1 cellular context compared by ENCODE assay signal in genomic region chr2:75710577-75711253, GRCh38.
TF ChIP-seq lines count a peak whose summit lies in the region.

Gene GCFC2 (minus strand): TSS chr2:75710915. CDS start chr2:75710855, 60 bp downstream.

TF ChIP-seq in HepG2, 621 proteins besides CTCF, POLR2A, EP300 and RAD21 (continued from another document and continues in another):
- TF ChIP-seq ZSCAN5A (CRISPR knock-in tag; IDR thresholded peaks at IDR 0.05; ENCODE audit: borderline replicate concordance) (peak; percentile 99), ZNF496 (CRISPR knock-in tag; IDR thresholded peaks at IDR 0.05; ENCODE audit: insufficient replicate concordance) (peak; percentile 83), ZNF44 (CRISPR knock-in tag; IDR thresholded peaks at IDR 0.05) (peak; percentile 91), CBX2 (IDR thresholded peaks at IDR 0.05; ENCODE audit: low read depth, low read length) (no peak), CBX2 (CRISPR knock-in tag; IDR thresholded peaks at IDR 0.05; ENCODE audit: low read depth) (no peak; the same call in none of the 2 replicates), NFIC (IDR thresholded peaks at IDR 0.05; ENCODE audit: low read length) (peak; percentile 65; the same call in 1 of the 2 replicates), BORCS8-MEF2B (CRISPR knock-in tag; IDR thresholded peaks at IDR 0.05) (peak; percentile 100), FUBP1 (CRISPR knock-in tag; IDR thresholded peaks at IDR 0.05; ENCODE audit: borderline replicate concordance) (no peak), TFAP4 (IDR thresholded peaks at IDR 0.05; ENCODE audit: borderline replicate concordance, low read depth) (no peak; the same call in 1 of the 2 replicates), ZMAT3 (CRISPR knock-in tag; conservative IDR thresholded peaks at IDR 0.05) (peak; percentile 100), THAP11 (CRISPR knock-in tag; IDR thresholded peaks at IDR 0.05) (peak; percentile 86), ZFP62 (CRISPR knock-in tag; IDR thresholded peaks at IDR 0.05) (0 out of 2 replicates have a peak, but pooled peaks have one; percentile 83), DZIP1 (CRISPR knock-in tag; IDR thresholded peaks at IDR 0.05) (peak; percentile 99), NFYC (CRISPR knock-in tag; IDR thresholded peaks at IDR 0.05) (peak; percentile 47), GMEB2 (CRISPR knock-in tag; IDR thresholded peaks at IDR 0.05; ENCODE audit: low read depth) (peak; percentile 15; the same call in 1 of the 2 replicates), ZNF614 (CRISPR knock-in tag; IDR thresholded peaks at IDR 0.05; ENCODE audit: borderline replicate concordance) (peak; percentile 92; the same call in 1 of the 2 replicates), ZNF616 (CRISPR knock-in tag; IDR thresholded peaks at IDR 0.05; ENCODE audit: low read depth) (peak; percentile 99), NR2F1 (CRISPR knock-in tag; IDR thresholded peaks at IDR 0.05) (no peak), ZFP41 (CRISPR knock-in tag; IDR thresholded peaks at IDR 0.05; ENCODE audit: borderline replicate concordance) (peak; percentile 100), KLF6 (CRISPR knock-in tag; IDR thresholded peaks at IDR 0.05) (peak; percentile 99), THAP9 (CRISPR knock-in tag; IDR thresholded peaks at IDR 0.05; ENCODE audit: borderline replicate concordance) (peak; percentile 95), RNF2 (conservative IDR thresholded peaks at IDR 0.05; ENCODE audit: low read depth) (peak; percentile 99), MAZ (IDR thresholded peaks at IDR 0.05; ENCODE audit: borderline replicate concordance, low read depth, low read length) (peak; percentile 77; the same call in 1 of the 2 replicates), MAZ (CRISPR knock-in tag; IDR thresholded peaks at IDR 0.05; ENCODE audit: low read depth) (peak; percentile 98), ZNF83 (CRISPR knock-in tag; IDR thresholded peaks at IDR 0.05; ENCODE audit: borderline replicate concordance) (peak; percentile 99), ZBTB4 (CRISPR knock-in tag; IDR thresholded peaks at IDR 0.05; ENCODE audit: borderline replicate concordance) (peak; percentile 99; the same call in 1 of the 2 replicates), REST (IDR thresholded peaks at IDR 0.05; ENCODE audit: borderline replicate concordance in 1 of 2, low read depth in 1 of 2, low read length in 2 of 2) (peak in 1 of 2 experiments; percentile 68; a peak in 1 of 4 replicates), TBX2 (CRISPR knock-in tag; IDR thresholded peaks at IDR 0.05; ENCODE audit: borderline replicate concordance) (peak; percentile 99), RXRB (CRISPR knock-in tag; IDR thresholded peaks at IDR 0.05; ENCODE audit: borderline replicate concordance) (peak; percentile 82), MAFG (CRISPR knock-in tag; IDR thresholded peaks at IDR 0.05) (peak; percentile 75), TBP (CRISPR knock-in tag; IDR thresholded peaks at IDR 0.05) (no peak), ZNF703 (CRISPR knock-in tag; IDR thresholded peaks at IDR 0.05; ENCODE audit: borderline replicate concordance) (peak; percentile 99), MXD3 (CRISPR knock-in tag; IDR thresholded peaks at IDR 0.05) (peak; percentile 100), HOXD1 (CRISPR knock-in tag; IDR thresholded peaks at IDR 0.05) (peak; percentile 98), SRSF4 (IDR thresholded peaks at IDR 0.05; ENCODE audit: low read depth, low read length, poor library complexity, severe bottlenecking) (no peak)
